In genomic region chr16:30370444-30371247, GRCh38 we compare ENCODE assay signal across 8 cellular contexts. TPM values are rescaled to one million over a fixed set of nuclear protein-coding genes. Genes with fewer than 3 reads are reported as not detected.
DNase-seq lines count a peak whose midpoint lies in the region; TF ChIP-seq lines count a peak whose summit lies in the region.

A gene with protein sequence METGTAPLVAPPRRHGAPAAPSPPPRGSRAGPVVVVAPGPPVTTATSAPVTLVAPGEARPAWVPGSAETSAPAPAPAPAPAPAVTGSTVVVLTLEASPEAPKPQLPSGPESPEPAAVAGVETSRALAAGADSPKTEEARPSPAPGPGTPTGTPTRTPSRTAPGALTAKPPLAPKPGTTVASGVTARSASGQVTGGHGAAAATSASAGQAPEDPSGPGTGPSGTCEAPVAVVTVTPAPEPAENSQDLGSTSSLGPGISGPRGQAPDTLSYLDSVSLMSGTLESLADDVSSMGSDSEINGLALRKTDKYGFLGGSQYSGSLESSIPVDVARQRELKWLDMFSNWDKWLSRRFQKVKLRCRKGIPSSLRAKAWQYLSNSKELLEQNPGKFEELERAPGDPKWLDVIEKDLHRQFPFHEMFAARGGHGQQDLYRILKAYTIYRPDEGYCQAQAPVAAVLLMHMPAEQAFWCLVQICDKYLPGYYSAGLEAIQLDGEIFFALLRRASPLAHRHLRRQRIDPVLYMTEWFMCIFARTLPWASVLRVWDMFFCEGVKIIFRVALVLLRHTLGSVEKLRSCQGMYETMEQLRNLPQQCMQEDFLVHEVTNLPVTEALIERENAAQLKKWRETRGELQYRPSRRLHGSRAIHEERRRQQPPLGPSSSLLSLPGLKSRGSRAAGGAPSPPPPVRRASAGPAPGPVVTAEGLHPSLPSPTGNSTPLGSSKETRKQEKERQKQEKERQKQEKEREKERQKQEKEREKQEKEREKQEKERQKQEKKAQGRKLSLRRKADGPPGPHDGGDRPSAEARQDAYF (minus strand): TSS chr16:30370494. CDS start chr16:30370183, 311 bp downstream.

- intact Hi-C loops in esophagus squamous epithelium (cut with DNase I), result no loop called here

- peak in 3 of 4 donors; percentile 54 to 78 (median 72) for TF ChIP-seq POLR2A in esophagus squamous epithelium (IDR thresholded peaks at IDR 0.05)

- DNase-seq in DMS79 (lab: John Stamatoyannopoulos, UW), result peak; percentile 100
- peak; percentile 95 for DNase-seq in GOT3 (lab: John Stamatoyannopoulos, UW)
- peak; percentile 100 for DNase-seq in LHCN-M2 (ENCODE audit: low read depth)
- DNase-seq in RPMI8226, result peak; percentile 100
- peak; percentile 96 to 97 for DNase-seq in activated T-helper 1 cell treated with anti-CD3 and anti-CD28 coated beads, Interleukin-2, amount 50 U/mL, for 16 hours (ENCODE audit: low read depth in 1 of 2, low spot score in 1 of 2)
- peak; percentile 100 for DNase-seq in esophagus squamous epithelium (lab: John Stamatoyannopoulos, UW)
- DNase-seq in stimulated activated CD8-positive, alpha-beta memory T cell treated with anti-CD3 and anti-CD28 coated beads, Interleukin-7, amount 100 ng/mL, for 24 hours (ENCODE audit: low read depth), result peak; percentile 94

- H3K27ac ChIP-seq in esophagus squamous epithelium (peak within 1 kb of the TSS; percentile 90 to 98 (median 96)), muscle layer of duodenum (ENCODE audit: low read length) (peak within 1 kb of the TSS; percentile 90)

- H3K36me3 ChIP-seq in esophagus squamous epithelium (peaks cover 0 to 12% (median 0%) of the 10 kb centered on the region in 3 donors), muscle layer of duodenum (ENCODE audit: control insufficient read depth in 1 of 2, insufficient read depth in 2 of 2, low read length in 2 of 2) (peaks cover 0 to 3% of the 10 kb centered on the region in 2 donors)

- peak in 2 of 6 experiments; percentile 35 to 41 for TF ChIP-seq CTCF in esophagus squamous epithelium (IDR thresholded peaks at IDR 0.05)

- H3K27me3 ChIP-seq in esophagus squamous epithelium (no peaks in the 10 kb centered on the region), muscle layer of duodenum (ENCODE audit: low read depth, low read length) (no peaks in the 10 kb centered on the region)

- peak within 1 kb of the TSS; percentile 64 to 94 (median 74) for H3K4me3 ChIP-seq in esophagus squamous epithelium
- peak within 1 kb of the TSS; percentile 74 to 94 for H3K4me3 ChIP-seq in muscle layer of duodenum (ENCODE audit: low read depth in 1 of 2, low read length in 2 of 2)

- WGBS in esophagus squamous epithelium, 2 donors, result 0% methylated on average over 24 of the region's 43 CpGs

- H3K4me1 ChIP-seq in esophagus squamous epithelium, result peaks cover 19 to 50% (median 34%) of the 10 kb centered on the region in 3 donors
- peaks cover 13 to 36% of the 10 kb centered on the region in 2 donors for H3K4me1 ChIP-seq in muscle layer of duodenum (ENCODE audit: control insufficient read depth in 1 of 2, insufficient read depth in 2 of 2, low read length in 2 of 2)

- H3K9me3 ChIP-seq in esophagus squamous epithelium, result no peaks in the 10 kb centered on the region
- H3K9me3 ChIP-seq in muscle layer of duodenum (ENCODE audit: control insufficient read depth in 1 of 2, low read length in 2 of 2), result no peaks in the 10 kb centered on the region

RNA-seq across cellular contexts. Expression of the gene that starts here (rescaled TPM):
- 41.8 and 43.9 TPM in 2 replicates for total RNA-seq in LHCN-M2 (2014; rRNA removed)
- polyA plus RNA-seq in LHCN-M2 (2012), result 32.6 TPM
- total RNA-seq in esophagus squamous epithelium, result 10 to 100 TPM; 21.9 to 33.9 (median 26.1) TPM

Comparison
In these comparisons a context has a peak if more than half of its experiments do, and no peak if none do; other contexts are left out.
1. Peak in every context shown above with its lines: DNase-seq, H3K4me3 ChIP-seq and H3K27ac ChIP-seq.